8 cellular contexts compared by ENCODE assay signal in the genomic region with DNA sequence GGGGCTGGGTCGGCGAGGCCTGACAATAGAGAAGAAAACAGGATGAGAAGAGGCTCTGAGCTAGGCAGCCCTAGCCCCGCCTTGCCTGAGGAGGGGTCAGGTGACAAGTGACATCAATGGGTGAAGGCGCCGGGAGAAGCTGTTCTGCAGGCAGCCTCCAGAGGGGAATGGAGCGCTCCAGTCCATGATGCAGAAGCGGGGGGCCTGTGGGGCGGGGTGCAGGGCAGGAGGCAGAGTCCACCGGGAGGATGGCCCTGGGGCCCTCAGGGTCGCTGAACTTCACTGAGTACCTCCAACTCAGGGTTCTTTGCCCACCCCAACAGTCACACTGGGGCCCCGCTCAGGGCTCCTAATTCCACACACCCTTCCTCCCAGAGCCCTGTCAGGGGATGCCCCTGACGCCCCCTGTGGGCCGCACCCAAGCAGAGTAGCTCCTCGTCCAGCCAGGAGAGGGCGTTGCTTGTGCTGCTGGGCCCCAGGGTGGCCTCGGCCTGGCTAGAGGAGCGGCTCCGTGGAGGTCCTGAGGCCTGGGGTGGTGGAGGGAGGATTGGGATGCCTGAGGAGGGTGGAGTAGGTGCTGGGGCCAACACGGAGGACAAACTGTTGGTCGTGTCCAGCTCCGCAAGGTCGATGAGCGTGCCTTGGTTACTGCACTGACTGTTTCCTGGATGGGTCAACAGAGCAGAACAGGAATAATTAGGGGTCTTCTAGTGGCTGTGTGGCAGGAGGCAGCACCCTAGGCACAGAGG. TPM values are rescaled to one million over a fixed set of nuclear protein-coding genes. Genes with fewer than 3 reads are reported as not detected.
DNase-seq lines count a peak whose midpoint lies in the region; ATAC-seq and TF ChIP-seq lines count a peak whose summit lies in the region.

No MANE protein-coding gene starts in this region.

- peak overlapping the region in 3 of 4 donors; percentile 7 to 51 (median 14) for H3K27ac ChIP-seq in sigmoid colon

- peaks cover 33% of the 10 kb centered on the region for H3K36me3 Mint-ChIP-seq in activated CD8-positive, alpha-beta memory T cell treated with anti-CD3 and anti-CD28 coated beads, Interleukin-2, amount 10 ng/mL, durations not matched to agents 7 days and 5 days

- peaks cover 31 to 100% (median 80%) of the 10 kb centered on the region in 4 donors for H3K36me3 ChIP-seq in sigmoid colon

- H3K4me3 ChIP-seq in GM12864 (ENCODE audit: low read depth, low read length) (no peak overlapping the region), fibroblast of the aortic adventitia (ENCODE audit: low read depth, low read length) (no peak overlapping the region), sigmoid colon (no peak overlapping the region)

- TF ChIP-seq CTCF in GM12864 (IDR thresholded peaks at IDR 0.05; ENCODE audit: low read depth, low read length, missing control alignments) (peak; percentile 75), fibroblast of the aortic adventitia (IDR thresholded peaks at IDR 0.05; ENCODE audit: insufficient read depth, low read length) (peak; percentile 75), sigmoid colon (IDR thresholded peaks at IDR 0.05) (peak in 1 of 4 experiments; percentile 33)

- 64 to 72% methylated on average over 23 of the region's 23 CpGs for WGBS in sigmoid colon, 2 donors

- no peaks in the 10 kb centered on the region for H3K9me3 Mint-ChIP-seq in activated CD8-positive, alpha-beta memory T cell treated with anti-CD3 and anti-CD28 coated beads, Interleukin-2, amount 10 ng/mL, durations not matched to agents 7 days and 5 days (ENCODE audit: low read depth)

- DNase-seq in A172 (ENCODE audit: low spot score) (peak; percentile 68), GM12864 (ENCODE audit: low read depth) (no peak), NCI-H226 (peak; percentile 65), fibroblast of the aortic adventitia (ENCODE audit: low read depth) (peak; percentile 68), sigmoid colon (no peak)
- DNase-seq in activated CD8-positive, alpha-beta memory T cell treated with anti-CD3 and anti-CD28 coated beads, Interleukin-2, amount 10 ng/mL, durations not matched to agents 7 days and 5 days = peak; percentile 53
- DNase-seq in central memory CD4-positive, alpha-beta T cell = no peak

- intact Hi-C loops in sigmoid colon (cut with DNase I) = no loop called here

- no peaks in the 10 kb centered on the region for H3K27me3 ChIP-seq in sigmoid colon

- no peaks in the 10 kb centered on the region for H3K9me3 ChIP-seq in sigmoid colon

- no peaks in the 10 kb centered on the region for H3K4me1 ChIP-seq in sigmoid colon

- H3K27me3 Mint-ChIP-seq in activated CD8-positive, alpha-beta memory T cell treated with anti-CD3 and anti-CD28 coated beads, Interleukin-2, amount 10 ng/mL, durations not matched to agents 7 days and 5 days = no peaks in the 10 kb centered on the region

- no peak for TF ChIP-seq EP300 in sigmoid colon (IDR thresholded peaks at IDR 0.05)

- CTCF ChIA-PET in activated CD8-positive, alpha-beta memory T cell treated with anti-CD3 and anti-CD28 coated beads, Interleukin-2, amount 10 ng/mL, durations not matched to agents 7 days and 5 days (lab: Charles Lee) = interaction anchor here (0.5 to 4.9 kb wide), 16 partner anchors 10 to 206 kb away, joined by 3 to 33 read pairs (median 4); a partner anchor contains a TSS

- no peak overlapping the region for H3K4me3 Mint-ChIP-seq in activated CD8-positive, alpha-beta memory T cell treated with anti-CD3 and anti-CD28 coated beads, Interleukin-2, amount 10 ng/mL, durations not matched to agents 7 days and 5 days

- no peak for ATAC-seq in activated CD8-positive, alpha-beta memory T cell treated with anti-CD3 and anti-CD28 coated beads, Interleukin-2, amount 10 ng/mL, durations not matched to agents 7 days and 5 days
- no peak for ATAC-seq in HG03521 (IDR thresholded peaks at IDR 0.05; ENCODE audit: unreplicated experiment)

- no peak for TF ChIP-seq POLR2A in sigmoid colon (IDR thresholded peaks at IDR 0.05)

- H3K4me1 Mint-ChIP-seq in activated CD8-positive, alpha-beta memory T cell treated with anti-CD3 and anti-CD28 coated beads, Interleukin-2, amount 10 ng/mL, durations not matched to agents 7 days and 5 days = peaks cover 34% of the 10 kb centered on the region

- H3K27ac Mint-ChIP-seq in activated CD8-positive, alpha-beta memory T cell treated with anti-CD3 and anti-CD28 coated beads, Interleukin-2, amount 10 ng/mL, durations not matched to agents 7 days and 5 days = no peak overlapping the region

RNA-seq across cellular contexts. Expression of a gene that starts 20.8 kb away (rescaled TPM):
- 12.9 and 15.1 TPM in 2 replicates for total RNA-seq in A172 (2014; rRNA removed; shearing (Covaris generic))
- 10 to 100 TPM; 84.6 to 90.2 TPM for total RNA-seq in activated CD8-positive, alpha-beta memory T cell treated with anti-CD3 and anti-CD28 coated beads, Interleukin-2, amount 10 ng/mL, durations not matched to agents 7 days and 5 days
- total RNA-seq in fibroblast of the aortic adventitia (ENCODE audit: low replicate concordance) (8.7 and 14.0 TPM in 2 replicates), sigmoid colon (10 to 100 TPM; 16.0 to 22.1 (median 17.9) TPM)
- 10 to 100 TPM; 10.2 to 35.8 (median 12.0) TPM for polyA plus RNA-seq in sigmoid colon

RNA-seq across cellular contexts. Expression of a gene that starts 21.1 kb away (rescaled TPM):
- total RNA-seq in A172 (2014; rRNA removed; shearing (Covaris generic)) = 100 and 101 TPM in 2 replicates
- 10 to 100 TPM; 49.5 to 56.9 TPM for total RNA-seq in activated CD8-positive, alpha-beta memory T cell treated with anti-CD3 and anti-CD28 coated beads, Interleukin-2, amount 10 ng/mL, durations not matched to agents 7 days and 5 days
- total RNA-seq in fibroblast of the aortic adventitia (ENCODE audit: low replicate concordance) = 31.0 and 83.6 TPM in 2 replicates
- total RNA-seq in sigmoid colon = 10 to 100 TPM; 26.6 to 51.5 (median 39.2) TPM
- 10 to 100 TPM; 73.3 to 96.4 (median 73.4) TPM for polyA plus RNA-seq in sigmoid colon

RNA-seq across cellular contexts. Expression of a gene that starts 30.5 kb away (rescaled TPM):
- total RNA-seq in A172 (2014; rRNA removed; shearing (Covaris generic)) = 34.2 and 43.5 TPM in 2 replicates
- total RNA-seq in activated CD8-positive, alpha-beta memory T cell treated with anti-CD3 and anti-CD28 coated beads, Interleukin-2, amount 10 ng/mL, durations not matched to agents 7 days and 5 days = 10 to 100 TPM; 56.9 to 58.5 TPM
- total RNA-seq in fibroblast of the aortic adventitia (ENCODE audit: low replicate concordance) (3.8 and 9.9 TPM in 2 replicates), sigmoid colon (10 to 100 TPM; 18.1 to 40.7 (median 26.2) TPM)
- 10 to 100 TPM; 15.0 to 33.5 (median 19.0) TPM for polyA plus RNA-seq in sigmoid colon

RNA-seq across cellular contexts. Expression of a gene that starts 35.1 kb away (rescaled TPM):
- total RNA-seq in A172 (2014; rRNA removed; shearing (Covaris generic)) = 55.6 and 59.1 TPM in 2 replicates
- 100 to 1,000 TPM; 164 to 176 TPM for total RNA-seq in activated CD8-positive, alpha-beta memory T cell treated with anti-CD3 and anti-CD28 coated beads, Interleukin-2, amount 10 ng/mL, durations not matched to agents 7 days and 5 days
- total RNA-seq in fibroblast of the aortic adventitia (ENCODE audit: low replicate concordance) = 33.9 and 41.5 TPM in 2 replicates
- 10 to 100 TPM; 21.1 to 32.2 (median 29.7) TPM for total RNA-seq in sigmoid colon
- polyA plus RNA-seq in sigmoid colon = 10 to 100 TPM; 31.0 to 48.6 (median 42.8) TPM

RNA-seq across cellular contexts. Expression of a gene that starts 48.7 kb away (rescaled TPM):
- total RNA-seq in A172 (2014; rRNA removed; shearing (Covaris generic)) = 13.6 and 22.6 TPM in 2 replicates
- total RNA-seq in activated CD8-positive, alpha-beta memory T cell treated with anti-CD3 and anti-CD28 coated beads, Interleukin-2, amount 10 ng/mL, durations not matched to agents 7 days and 5 days = 10 to 100 TPM; 46.3 to 66.4 TPM
- 8.7 and 11.0 TPM in 2 replicates for total RNA-seq in fibroblast of the aortic adventitia (ENCODE audit: low replicate concordance)
- total RNA-seq in sigmoid colon = 10 to 100 TPM in 3 of 4 donors, 1 to 10 TPM in 1; 8.7 to 19.6 (median 14.7) TPM
- polyA plus RNA-seq in sigmoid colon = 10 to 100 TPM in 2 of 3 donors, 1 to 10 TPM in 1; 5.4 to 20.1 (median 12.0) TPM

Comparison
In these comparisons a context has a peak if more than half of its experiments do, and no peak if none do; other contexts are left out.
1. DNase-seq: peak in A172 (single experiment), NCI-H226 (single experiment), activated CD8-positive, alpha-beta memory T cell treated with anti-CD3 and anti-CD28 coated beads, Interleukin-2, amount 10 ng/mL, durations not matched to agents 7 days and 5 days (single experiment) and fibroblast of the aortic adventitia (single experiment); none in GM12864 (single experiment), sigmoid colon (single experiment) and central memory CD4-positive, alpha-beta T cell (single experiment).